ENCODE assay signal across 20 cellular contexts in the genomic region with DNA sequence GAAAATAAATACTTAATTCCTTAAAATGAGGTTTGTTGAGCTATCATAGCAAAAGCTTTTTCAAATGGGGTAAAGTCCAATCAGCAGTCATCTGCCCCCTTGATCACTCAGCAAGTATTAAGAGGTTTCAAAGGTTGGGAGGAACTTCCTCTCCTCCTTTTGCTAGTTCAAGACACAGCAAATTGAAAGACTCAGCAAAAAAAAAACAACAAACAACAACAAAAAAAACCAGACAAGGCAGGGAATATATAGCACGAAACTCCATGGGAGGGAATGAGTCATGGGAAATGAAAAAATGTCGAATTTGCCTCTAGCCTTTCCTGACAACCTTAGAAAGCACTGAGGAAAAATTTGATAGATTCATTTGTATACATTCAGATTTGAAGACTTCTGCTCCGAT. TPM values are rescaled to one million over a fixed set of nuclear protein-coding genes. Genes with fewer than 3 reads are reported as not detected.
DNase-seq lines count a peak whose midpoint lies in the region; ATAC-seq and TF ChIP-seq lines count a peak whose summit lies in the region.
"Had no signal": no experiment of that assay in that cellular context is flagged by ENCODE, and none has a peak within 500 bp of the region (broad histone marks: within the 10 kb centered on the region; RNA-seq: fewer than 3 reads in every experiment).

No MANE protein-coding gene starts in this region.

- no TSS peak for BruUV-seq in PC-3 (replicated peaks; lab: Mats Ljungman, UMichigan)

- intact Hi-C loops in PC-3 (cut with micrococcal nuclease): loop anchor here (10.0 kb wide), 1 partner anchor 200 kb away; the partner anchor contains the start of gene AJUBA
- intact Hi-C loops in cardiac septum (cut with DNase I): no loop called here

- TF ChIP-seq CTCF in PC-3 (conservative IDR thresholded peaks at IDR 0.05; ENCODE audit: low read depth, low read length): no peak
- TF ChIP-seq CTCF in choroid plexus epithelial cell (conservative IDR thresholded peaks at IDR 0.05; ENCODE audit: low read depth, low read length): no peak
- TF ChIP-seq CTCF in neural progenitor cell (IDR thresholded peaks at IDR 0.05): no peak

- H3K79me2 ChIP-seq in PC-3 (ENCODE audit: low read length) (no peaks in the 10 kb centered on the region), neural progenitor cell (ENCODE audit: low read depth) (peaks cover 29% of the 10 kb centered on the region)

- H3K36me3 ChIP-seq in PC-3 (ENCODE audit: low read depth, low read length): no peaks in the 10 kb centered on the region
- H3K36me3 ChIP-seq in neural progenitor cell: no peaks in the 10 kb centered on the region
- H3K36me3 ChIP-seq: cardiac muscle cell, gastrocnemius medialis, SJCRH30, suprapubic skin had no signal

- H3K9me2 ChIP-seq in PC-3 (replicated peaks; ENCODE audit: low read length): no peaks in the 10 kb centered on the region

- no peak overlapping the region for H3K4me3 Mint-ChIP-seq in neural progenitor cell
- H3K4me3 Mint-ChIP-seq: activated naive CD4-positive, alpha-beta T cell treated with anti-CD3 and anti-CD28 coated beads, Interleukin-2, amount 10 ng/mL, durations not matched to agents 7 days and 5 days; endodermal cell; memory B cell; neural crest cell had no signal

- H3K4me1 Mint-ChIP-seq in neural progenitor cell: peaks cover 29% of the 10 kb centered on the region
- H3K4me1 Mint-ChIP-seq: activated naive CD4-positive, alpha-beta T cell treated with anti-CD3 and anti-CD28 coated beads, Interleukin-2, amount 10 ng/mL, durations not matched to agents 7 days and 5 days; neural crest cell had no signal

- H3K27me3 Mint-ChIP-seq in neural progenitor cell (ENCODE audit: insufficient read depth, low read depth): peaks cover 3% of the 10 kb centered on the region

- H2AFZ ChIP-seq in PC-3 (ENCODE audit: low read length) (0 out of 2 replicates have a peak overlapping the region, but pooled peaks have one; percentile 38), neural progenitor cell (replicated peaks) (no peak overlapping the region)

- no peaks in the 10 kb centered on the region for H3K36me3 Mint-ChIP-seq in neural progenitor cell
- H3K36me3 Mint-ChIP-seq: activated naive CD4-positive, alpha-beta T cell treated with anti-CD3 and anti-CD28 coated beads, Interleukin-2, amount 10 ng/mL, durations not matched to agents 7 days and 5 days; memory B cell had no signal

- no peaks in the 10 kb centered on the region for H3K9me3 ChIP-seq in PC-3 (ENCODE audit: low read length)
- no peaks in the 10 kb centered on the region for H3K9me3 ChIP-seq in neural progenitor cell (ENCODE audit: low read depth)
- H3K9me3 ChIP-seq: gastrocnemius medialis, SJCRH30, suprapubic skin had no signal

- H3K9ac ChIP-seq in PC-3 (ENCODE audit: low read length) (no peak overlapping the region), neural progenitor cell (no peak overlapping the region)

- peak; percentile 57 for DNase-seq in ELR (ENCODE audit: low read depth)
- DNase-seq in PC-3: peak; percentile 45
- peak; percentile 66 for DNase-seq in choroid plexus epithelial cell (ENCODE audit: low read depth)
- DNase-seq in neural progenitor cell (ENCODE audit: low spot score): no peak
- no peak for DNase-seq in DMS153 treated with DMSO at 0.1 percent for 48 hours (lab: John Stamatoyannopoulos, UW; ENCODE audit: unreplicated experiment)
- DNase-seq in mucosa of gallbladder (ENCODE audit: low spot score): no peak
- no peak for DNase-seq in cardiac septum (ENCODE audit: low spot score)
- DNase-seq: activated CD4-positive, alpha-beta T cell treated with anti-CD3 and anti-CD28 coated beads for 4 hours; activated naive CD4-positive, alpha-beta T cell treated with anti-CD3 and anti-CD28 coated beads, Interleukin-2, amount 10 ng/mL, durations not matched to agents 7 days and 5 days; endodermal cell; gastrocnemius medialis; NCI-H1092 treated with DMSO at 0.1 percent for 48 hours; retina; SJCRH30; T1000 had no signal

- H4K20me1 ChIP-seq in PC-3 (ENCODE audit: low read length): no peaks in the 10 kb centered on the region
- H4K20me1 ChIP-seq in neural progenitor cell (ENCODE audit: low read depth): no peaks in the 10 kb centered on the region

- no peaks in the 10 kb centered on the region for H3K9me3 Mint-ChIP-seq in neural progenitor cell
- H3K9me3 Mint-ChIP-seq: activated naive CD4-positive, alpha-beta T cell treated with anti-CD3 and anti-CD28 coated beads, Interleukin-2, amount 10 ng/mL, durations not matched to agents 7 days and 5 days; endodermal cell; memory B cell; neural crest cell had no signal

- H3K4me3 ChIP-seq in PC-3 (ENCODE audit: low read length): no peak overlapping the region
- H3K4me3 ChIP-seq in choroid plexus epithelial cell (ENCODE audit: low read depth, low read length): no peak overlapping the region
- no peak overlapping the region for H3K4me3 ChIP-seq in neural progenitor cell
- H3K4me3 ChIP-seq: cardiac muscle cell, gastrocnemius medialis, SJCRH30, suprapubic skin had no signal

- H3K27ac ChIP-seq in PC-3 (ENCODE audit: low read length) (no peak overlapping the region), neural progenitor cell (no peak overlapping the region)
- H3K27ac ChIP-seq: cardiac muscle cell, gastrocnemius medialis, SJCRH30, suprapubic skin had no signal

- H3K4me1 ChIP-seq in PC-3 (ENCODE audit: insufficient read depth, low read length): peaks cover 13% of the 10 kb centered on the region
- H3K4me1 ChIP-seq in neural progenitor cell: peaks cover 15% of the 10 kb centered on the region
- H3K4me1 ChIP-seq: SJCRH30 had no signal

- peak overlapping the region; percentile 24; the same call in 1 of the 2 replicates for H3K4me2 ChIP-seq in PC-3 (ENCODE audit: low read length)
- H3K4me2 ChIP-seq in neural progenitor cell: no peak overlapping the region

- POLR2A ChIA-PET in PC-3 (lab: Charles Lee; ENCODE audit: unreplicated experiment): interaction anchor here (0.7 kb wide), 2 partner anchors 53 to 65 kb away, joined by 4 to 20 read pairs; partner anchors contain the start of gene RNF212B

- H3K27me3 ChIP-seq in PC-3 (ENCODE audit: low read length): peaks cover 4% of the 10 kb centered on the region; the same call in 1 of the 2 replicates
- no peaks in the 10 kb centered on the region for H3K27me3 ChIP-seq in neural progenitor cell
- H3K27me3 ChIP-seq: cardiac muscle cell had no signal

- no peaks in the 10 kb centered on the region for H3F3A ChIP-seq in PC-3 (ENCODE audit: low read length, unreplicated experiment)
- H3F3A ChIP-seq in neural progenitor cell (ENCODE audit: low read depth): peaks cover 38% of the 10 kb centered on the region

- H3K27ac Mint-ChIP-seq in neural progenitor cell: peak overlapping the region; percentile 44
- H3K27ac Mint-ChIP-seq: activated naive CD4-positive, alpha-beta T cell treated with anti-CD3 and anti-CD28 coated beads, Interleukin-2, amount 10 ng/mL, durations not matched to agents 7 days and 5 days; endodermal cell; memory B cell had no signal

- CTCF ChIA-PET in PC-3 (lab: Charles Lee): interaction anchor here (0.7 to 6.3 kb wide), 3 partner anchors 10 to 116 kb away, joined by 5 to 84 read pairs (median 8); no protein-coding TSS in a partner anchor

- no peak for ATAC-seq in PC-3
- no peak for ATAC-seq in HG03378 (IDR thresholded peaks at IDR 0.05; ENCODE audit: unreplicated experiment)
- ATAC-seq: gastrocnemius medialis had no signal

RNA-seq across cellular contexts. Expression of gene SLC7A8, which starts 1.6 kb away (rescaled TPM):
- total RNA-seq in PC-3 (2014; rRNA removed): 0.63 and 3.8 TPM in 2 replicates
- total RNA-seq in neural progenitor cell (ENCODE audit: low replicate concordance): 56.5 and 83.7 TPM in 2 replicates
- 98.5 TPM for total RNA-seq in mucosa of gallbladder
- total RNA-seq in cardiac septum: 4.4 TPM

RNA-seq across cellular contexts. Expression of gene RNF212B, which starts 52.7 kb away (rescaled TPM):
- total RNA-seq in PC-3 (2014; rRNA removed) (not detected in 2 replicates), neural progenitor cell (ENCODE audit: low replicate concordance) (0.50 TPM in 1 of 2 replicates, not detected in the other), mucosa of gallbladder (0.20 TPM), cardiac septum (not detected)
- total RNA-seq: cardiac muscle cell, endodermal cell, gastrocnemius medialis, neural crest cell, SJCRH30, suprapubic skin had no signal

Comparison
In these comparisons a context has a peak if more than half of its experiments do, and no peak if none do; other contexts are left out.
1. DNase-seq: peak in ELR (single experiment), PC-3 (single experiment) and choroid plexus epithelial cell (single experiment); none in neural progenitor cell (single experiment), DMS153 treated with DMSO at 0.1 percent for 48 hours (single experiment), mucosa of gallbladder (single experiment) and cardiac septum (single experiment).
2. RNA of gene SLC7A8, which starts 1.6 kb away (total RNA-seq): 98.5 TPM in mucosa of gallbladder (single experiment) and 56.5 to 83.7 TPM in neural progenitor cell; 4.4 TPM in cardiac septum (single experiment) and 0.63 to 3.8 TPM in PC-3; every median in the first group is over 10 times any median in the second.